ENCODE assay signal across 34 cellular contexts in genomic region chr17:1324201-1324750, GRCh38. TPM values are rescaled to one million over a fixed set of nuclear protein-coding genes. Genes with fewer than 3 reads are reported as not detected.
A peak's percentile ranks its signal among the peaks of the same experiment; 100 is the strongest.
DNase-seq lines count a peak whose midpoint lies in the region; ATAC-seq and TF ChIP-seq lines count a peak whose summit lies in the region.
"Had no signal": no experiment of that assay in that cellular context is flagged by ENCODE, and none has a peak within 500 bp of the region (broad histone marks: within the 10 kb centered on the region; RNA-seq: fewer than 3 reads in every experiment).

No MANE protein-coding gene starts in this region.

- H3K4me1 ChIP-seq in liver (ENCODE audit: control insufficient read depth in 4 of 4, insufficient read depth in 4 of 4, low read length in 3 of 4) (no peaks in the 10 kb centered on the region), thyroid gland (no peaks in the 10 kb centered on the region)
- H3K4me1 ChIP-seq: esophagus squamous epithelium, gastroesophageal sphincter, SJSA1 had no signal

- no peak for TF ChIP-seq CTCF in liver (IDR thresholded peaks at IDR 0.05; ENCODE audit: low read depth, low read length, missing input control)
- no peak for TF ChIP-seq CTCF in thyroid gland (IDR thresholded peaks at IDR 0.05)
- no peak for TF ChIP-seq CTCF in Calu3 (IDR thresholded peaks at IDR 0.05; ENCODE audit: unreplicated experiment)

- peaks cover 0 to 3% (median 0%) of the 10 kb centered on the region in 4 donors for H3K27me3 ChIP-seq in liver (ENCODE audit: control insufficient read depth in 4 of 4, insufficient read depth in 4 of 4, low read length in 3 of 4)
- H3K27me3 ChIP-seq in thyroid gland: no peaks in the 10 kb centered on the region
- H3K27me3 ChIP-seq: gastroesophageal sphincter, hepatocyte, ovary, SJSA1 had no signal

- DNase-seq in HuH-7.5 (ENCODE audit: low spot score): peak; percentile 41
- DNase-seq in T1000 (lab: John Stamatoyannopoulos, UW): peak; percentile 12
- peak; percentile 27 to 33 for DNase-seq in thyroid gland
- DNase-seq in Calu3: no peak
- DNase-seq: activated CD4-positive, alpha-beta memory T cell treated with anti-CD3 and anti-CD28 coated beads, Interleukin-2, amount 10 ng/mL, durations not matched to agents 7 days and 5 days; activated CD4-positive, CD25-positive, alpha-beta regulatory T cell treated with anti-CD3 and anti-CD28 coated beads, Interleukin-2, amount 50 U/mL, for 72 hours; activated CD8-positive, alpha-beta memory T cell treated with anti-CD3 and anti-CD28 coated beads, Interleukin-2, amount 50 U/mL, for 48 hours; activated naive CD8-positive, alpha-beta T cell treated with anti-CD3 and anti-CD28 coated beads, Interleukin-2, amount 10 ng/mL, durations not matched to agents 7 days and 5 days; dermis blood vessel endothelial cell; EL; esophagus squamous epithelium; NCI-H1105 treated with DMSO at 0.1 percent for 48 hours; NCI-H2029; NCI-H526 treated with DMSO at 0.1 percent for 48 hours; retina; small intestine; stimulated activated CD4-positive, alpha-beta T cell treated with anti-CD3 and anti-CD28 coated beads, Interleukin-1b, Interleukin-23, amount 100 ng/mL, for 48 hours; stimulated activated CD8-positive, alpha-beta memory T cell treated with anti-CD3 and anti-CD28 coated beads, Interleukin-4, amount 100 ng/mL, for 48 hours had no signal

- H3K9me3 ChIP-seq in liver (ENCODE audit: control insufficient read depth in 4 of 4, low read length in 3 of 4) (no peaks in the 10 kb centered on the region), thyroid gland (no peaks in the 10 kb centered on the region)
- H3K9me3 ChIP-seq: esophagus squamous epithelium, gastroesophageal sphincter, ovary, SJSA1 had no signal

- no peak for TF ChIP-seq POLR2A in thyroid gland (IDR thresholded peaks at IDR 0.05)

- H3K36me3 Mint-ChIP-seq in Calu3 (ENCODE audit: insufficient read depth, unreplicated experiment): no peaks in the 10 kb centered on the region
- H3K36me3 Mint-ChIP-seq: activated naive CD8-positive, alpha-beta T cell treated with anti-CD3 and anti-CD28 coated beads, Interleukin-2, amount 10 ng/mL, durations not matched to agents 7 days and 5 days; CD14-positive monocyte; IgD-negative memory B cell; type B pancreatic cell had no signal

- H3K4me1 Mint-ChIP-seq in Calu3 (ENCODE audit: low read depth, unreplicated experiment): no peaks in the 10 kb centered on the region
- H3K4me1 Mint-ChIP-seq: activated CD4-positive, alpha-beta memory T cell treated with anti-CD3 and anti-CD28 coated beads, Interleukin-2, amount 10 ng/mL, durations not matched to agents 7 days and 5 days; activated naive CD8-positive, alpha-beta T cell treated with anti-CD3 and anti-CD28 coated beads, Interleukin-2, amount 10 ng/mL, durations not matched to agents 7 days and 5 days; CD14-positive monocyte; nephron had no signal

- no peak for ATAC-seq in HG03342 (IDR thresholded peaks at IDR 0.05; ENCODE audit: unreplicated experiment)
- ATAC-seq in HG02885 (IDR thresholded peaks at IDR 0.05; ENCODE audit: poor library complexity, unreplicated experiment): no peak
- ATAC-seq: gastroesophageal sphincter had no signal

- CTCF ChIA-PET in Calu3 (lab: Charles Lee): interaction anchor here (0.7 kb wide), 1 partner anchor 412 kb away, joined by 3 read pairs; no protein-coding TSS in a partner anchor

- H3K9me3 Mint-ChIP-seq in Calu3 (ENCODE audit: low read depth, unreplicated experiment): no peaks in the 10 kb centered on the region
- H3K9me3 Mint-ChIP-seq: activated CD4-positive, alpha-beta memory T cell treated with anti-CD3 and anti-CD28 coated beads, Interleukin-2, amount 10 ng/mL, durations not matched to agents 7 days and 5 days; activated naive CD8-positive, alpha-beta T cell treated with anti-CD3 and anti-CD28 coated beads, Interleukin-2, amount 10 ng/mL, durations not matched to agents 7 days and 5 days; CD14-positive monocyte; IgD-negative memory B cell; nephron; type B pancreatic cell had no signal

- no peak overlapping the region for H3K9ac ChIP-seq in liver (ENCODE audit: low read depth in 1 of 2, low read length in 2 of 2)

- no peak overlapping the region for H3K27ac Mint-ChIP-seq in Calu3 (ENCODE audit: unreplicated experiment)
- H3K27ac Mint-ChIP-seq: activated CD4-positive, alpha-beta memory T cell treated with anti-CD3 and anti-CD28 coated beads, Interleukin-2, amount 10 ng/mL, durations not matched to agents 7 days and 5 days; activated naive CD8-positive, alpha-beta T cell treated with anti-CD3 and anti-CD28 coated beads, Interleukin-2, amount 10 ng/mL, durations not matched to agents 7 days and 5 days; IgD-negative memory B cell; nephron; type B pancreatic cell had no signal

- no peaks in the 10 kb centered on the region for H3K36me3 ChIP-seq in liver (ENCODE audit: control insufficient read depth in 4 of 4, insufficient read depth in 3 of 4, low read depth in 1 of 4, low read length in 3 of 4)
- H3K36me3 ChIP-seq in thyroid gland: no peaks in the 10 kb centered on the region
- H3K36me3 ChIP-seq: esophagus squamous epithelium, gastroesophageal sphincter, ovary, SJSA1 had no signal

- H3K27ac ChIP-seq in liver (ENCODE audit: low read depth in 1 of 2, low read length in 2 of 2) (no peak overlapping the region), thyroid gland (no peak overlapping the region)
- H3K27ac ChIP-seq: esophagus squamous epithelium, gastroesophageal sphincter, hepatocyte, ovary, SJSA1 had no signal

- no peak for TF ChIP-seq RAD21 in liver (IDR thresholded peaks at IDR 0.05)

- BruUV-seq in Calu3 (replicated peaks; lab: Mats Ljungman, UMichigan): no TSS peak

- 71% methylated on average over 27 of the region's 27 CpGs for WGBS in liver
- WGBS in thyroid gland, 2 donors: 79 to 81% methylated on average over 27 of the region's 27 CpGs

- H3K4me3 ChIP-seq in liver (ENCODE audit: low read depth in 1 of 3, low read length in 3 of 3): no peak overlapping the region
- H3K4me3 ChIP-seq in thyroid gland (replicated peaks in 1 of 3): no peak overlapping the region
- H3K4me3 ChIP-seq: esophagus squamous epithelium, gastroesophageal sphincter, hepatocyte, ovary, SJSA1 had no signal

- intact Hi-C loops in thyroid gland (cut with DNase I) (no loop called here), Calu3 (cut with micrococcal nuclease; ENCODE audit: unreplicated experiment) (no loop called here)

- no peak overlapping the region for H3K4me3 Mint-ChIP-seq in Calu3 (ENCODE audit: low read depth, unreplicated experiment)
- H3K4me3 Mint-ChIP-seq: activated CD4-positive, alpha-beta memory T cell treated with anti-CD3 and anti-CD28 coated beads, Interleukin-2, amount 10 ng/mL, durations not matched to agents 7 days and 5 days; activated naive CD8-positive, alpha-beta T cell treated with anti-CD3 and anti-CD28 coated beads, Interleukin-2, amount 10 ng/mL, durations not matched to agents 7 days and 5 days; nephron; type B pancreatic cell had no signal

- peaks cover 13% of the 10 kb centered on the region for H3K27me3 Mint-ChIP-seq in Calu3 (ENCODE audit: unreplicated experiment)

TF ChIP-seq in liver, 16 proteins besides CTCF, POLR2A, EP300 and RAD21:
- TF ChIP-seq JUND (IDR thresholded peaks at IDR 0.05): no peak
- peak; percentile 70 for TF ChIP-seq MAX (IDR thresholded peaks at IDR 0.05)
- peak; percentile 100 for TF ChIP-seq NR2F2 (IDR thresholded peaks at IDR 0.05)
- TF ChIP-seq FOXA1 (IDR thresholded peaks at IDR 0.05): no peak
- peak; percentile 54 to 85 for TF ChIP-seq EGR1 (IDR thresholded peaks at IDR 0.05; ENCODE audit: low read depth in 2 of 2)
- peak; percentile 37 to 87 for TF ChIP-seq RXRA (IDR thresholded peaks at IDR 0.05)
- TF ChIP-seq GABPA (IDR thresholded peaks at IDR 0.05 in 1 of 2, conservative IDR thresholded peaks at IDR 0.05 in 1 of 2): no peak
TF ChIP-seq in liver: peak in this region for 4.

RNA-seq across cellular contexts. Expression of gene TRARG1, which starts 44.8 kb away (rescaled TPM):
- not detected for total RNA-seq in liver
- polyA plus RNA-seq in liver: under 1 TPM in 1 of 2 donors, not detected in 1; 0.01 TPM
- 1 to 10 TPM in 3 of 4 donors, under 1 TPM in 1; 0.11 to 1.5 (median 1.0) TPM for total RNA-seq in thyroid gland
- not detected in 2 replicates for total RNA-seq in Calu3 (2022)
- total RNA-seq: astrocyte, dermis blood vessel endothelial cell, esophagus squamous epithelium, H1, hepatocyte, mononuclear cell, RPMI7951, SJSA1 had no signal
- polyA plus RNA-seq: CD14-positive monocyte, H1, hepatocyte, IgD-negative memory B cell had no signal

RNA-seq across cellular contexts. Expression of gene BHLHA9, which starts 54.0 kb away (rescaled TPM):
- total RNA-seq in liver: not detected
- under 1 TPM in 1 of 2 donors, not detected in 1; 0.08 TPM for polyA plus RNA-seq in liver
- not detected for total RNA-seq in thyroid gland
- total RNA-seq in Calu3 (2022): not detected in 2 replicates
- total RNA-seq: activated CD4-positive, alpha-beta memory T cell treated with anti-CD3 and anti-CD28 coated beads, Interleukin-2, amount 10 ng/mL, durations not matched to agents 7 days and 5 days; activated naive CD8-positive, alpha-beta T cell treated with anti-CD3 and anti-CD28 coated beads, Interleukin-2, amount 10 ng/mL, durations not matched to agents 7 days and 5 days; astrocyte; dermis blood vessel endothelial cell; esophagus squamous epithelium; gastroesophageal sphincter; hepatocyte; mononuclear cell; ovary; RPMI7951; SJSA1; T-helper 1 cell treated with Interleukin-12 subunit alpha and Interleukin-12 subunit beta and Interleukin-4 antibody, amounts not matched to agents 30 ng/mL and 1 ng/mL, for 36 hours had no signal
- polyA plus RNA-seq: CD14-positive monocyte, hepatocyte, IgD-negative memory B cell, ovary, small intestine had no signal
